ENCODE assay signal across 8 cellular contexts in the genomic region with DNA sequence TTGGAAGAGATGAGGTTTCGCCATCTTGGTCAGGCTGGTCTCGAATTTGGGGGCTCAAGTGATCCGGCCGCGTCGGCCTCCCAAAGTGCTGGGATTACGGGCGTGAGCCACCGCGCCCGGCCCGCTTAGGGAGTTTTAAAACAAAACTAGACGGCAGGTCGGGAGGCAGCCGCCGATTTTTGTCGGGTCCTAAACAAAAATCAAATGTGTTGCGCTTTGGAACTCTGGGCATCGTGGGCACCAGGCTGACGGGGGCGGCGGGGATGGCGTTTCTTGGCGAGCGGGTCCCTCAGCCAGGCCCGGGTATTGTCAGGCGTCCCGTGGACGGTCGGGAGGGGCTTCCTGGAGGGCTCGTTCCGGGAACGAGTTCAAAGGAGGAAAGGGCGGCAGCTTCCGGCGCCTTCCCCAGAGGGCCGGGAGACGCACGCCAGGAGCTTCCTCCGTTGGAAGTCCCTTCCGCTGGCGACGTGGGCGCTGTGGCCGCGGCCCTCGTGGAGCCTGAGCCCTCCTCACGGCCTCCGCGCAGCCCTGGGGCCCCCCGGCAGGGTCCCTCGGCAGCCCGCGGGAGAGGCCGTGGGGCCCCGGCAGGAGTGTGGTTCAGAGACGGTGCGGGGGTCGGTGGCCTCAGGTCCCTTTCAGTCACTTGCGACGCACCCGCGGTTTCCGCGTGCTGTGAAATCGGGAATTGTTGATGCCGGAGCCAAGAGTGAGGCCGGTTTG. TPM values are rescaled to one million over a fixed set of nuclear protein-coding genes. Genes with fewer than 3 reads are reported as not detected.
DNase-seq lines count a peak whose midpoint lies in the region; ATAC-seq and TF ChIP-seq lines count a peak whose summit lies in the region.

No MANE protein-coding gene starts in this region.

- H3K27ac ChIP-seq in foreskin keratinocyte (no peak overlapping the region), aorta (ENCODE audit: low read depth in 1 of 2, low read length in 2 of 2) (no peak overlapping the region)

- H3K27me3 ChIP-seq in foreskin keratinocyte (peaks cover 60% of the 10 kb centered on the region), aorta (ENCODE audit: control insufficient read depth in 1 of 2, insufficient read depth in 2 of 2, low read length in 1 of 2) (no peaks in the 10 kb centered on the region)

- 20 to 23% methylated on average over 58 to 68 of the region's 68 CpGs for WGBS in aorta, 2 donors

- no peaks in the 10 kb centered on the region for H3K9me3 ChIP-seq in aorta (ENCODE audit: control insufficient read depth, low read length)

- ATAC-seq in GM21825 (IDR thresholded peaks at IDR 0.05; ENCODE audit: unreplicated experiment) = peak; percentile 36
- ATAC-seq in foreskin keratinocyte = peak; percentile 11
- peak; percentile 26 for ATAC-seq in omental fat pad (ENCODE audit: low FRiP score)
- ATAC-seq in aorta (ENCODE audit: low FRiP score) = peak; percentile 47

- intact Hi-C loops in aorta (cut with DNase I) = no loop called here

- no peaks in the 10 kb centered on the region for H3K36me3 ChIP-seq in aorta (ENCODE audit: control insufficient read depth in 1 of 2, insufficient read depth in 2 of 2, low read length in 1 of 2)

- TF ChIP-seq CTCF in foreskin keratinocyte (conservative IDR thresholded peaks at IDR 0.05) = no peak
- TF ChIP-seq CTCF in omental fat pad (IDR thresholded peaks at IDR 0.05) = no peak

- H3K4me1 ChIP-seq in foreskin keratinocyte (no peaks in the 10 kb centered on the region), aorta (ENCODE audit: control insufficient read depth in 1 of 2, insufficient read depth in 2 of 2, low read length in 2 of 2) (no peaks in the 10 kb centered on the region)

- peak overlapping the region; percentile 59; the same call in 1 of the 2 replicates for H3K4me3 ChIP-seq in GM08714 (ENCODE audit: low read length)
- no peak overlapping the region for H3K4me3 ChIP-seq in aorta (ENCODE audit: low read length in 2 of 2)

- DNase-seq in NCI-H146 treated with DMSO at 0.1 percent for 48 hours (lab: John Stamatoyannopoulos, UW; ENCODE audit: unreplicated experiment) (peak; percentile 50), activated T-cell treated with anti-CD3 and anti-CD28 coated beads for 4 hours (peak; percentile 4), foreskin keratinocyte (no peak), omental fat pad (ENCODE audit: low spot score) (no peak), aorta (peak; percentile 89), A172 (ENCODE audit: low spot score) (no peak)

RNA-seq across cellular contexts. Expression of a gene that starts 59.2 kb away (rescaled TPM):
- total RNA-seq in foreskin keratinocyte (0.42 and 0.65 TPM in 2 replicates), omental fat pad (10 to 100 TPM; 33.9 to 56.4 (median 52.9) TPM), aorta (10 to 100 TPM; 23.0 to 34.5 TPM)
- polyA plus RNA-seq in foreskin keratinocyte (0.55 and 0.82 TPM in 2 replicates), aorta (1 to 10 TPM; 1.1 to 4.6 TPM)
- 1.7 and 4.3 TPM in 2 replicates for total RNA-seq in A172 (2014; rRNA removed; shearing (Covaris generic))

Comparison
In these comparisons a context has a peak if more than half of its experiments do, and no peak if none do; other contexts are left out.
1. DNase-seq: peak in NCI-H146 treated with DMSO at 0.1 percent for 48 hours (single experiment), activated T-cell treated with anti-CD3 and anti-CD28 coated beads for 4 hours (single experiment) and aorta (2 of 2); none in foreskin keratinocyte (0 of 2), omental fat pad (single experiment) and A172 (single experiment).
2. Peak in every context shown above with its lines, with median percentiles within 50 percentile points of each other: ATAC-seq.